Comparison of ENCODE assay signal across 24 cellular contexts in genomic region chr6:50520862-50521261, GRCh38.
"Had no signal": no experiment of that assay in that cellular context is flagged by ENCODE, and none has a peak within 500 bp of the region (broad histone marks: within the 10 kb centered on the region; RNA-seq: fewer than 3 reads in every experiment).

No MANE protein-coding gene starts in this region.

- H3K27ac ChIP-seq: brain microvascular endothelial cell, cardiac muscle cell had no signal

- H3K9me3 Mint-ChIP-seq: activated CD4-positive, alpha-beta T cell treated with anti-CD3 and anti-CD28 coated beads, Interleukin-2, amount 10 ng/mL, durations not matched to agents 24 days and 14 days; T-helper 1 cell treated with Interleukin-12 subunit alpha and Interleukin-12 subunit beta and Interleukin-4 antibody, amounts not matched to agents 30 μg/mL and 1 μg/mL, for 36 hours had no signal

- H3K27ac Mint-ChIP-seq: activated B cell treated with CpG ODN at 0.5 μM for 24 hours; activated CD4-positive, alpha-beta T cell treated with anti-CD3 and anti-CD28 coated beads, Interleukin-2, amount 10 ng/mL, durations not matched to agents 24 days and 14 days; activated CD8-positive, alpha-beta memory T cell treated with anti-CD3 and anti-CD28 coated beads, Interleukin-2, amount 10 ng/mL, durations not matched to agents 7 days and 5 days; activated naive CD4-positive, alpha-beta T cell treated with anti-CD3 and anti-CD28 coated beads for 36 hours; activated naive CD8-positive, alpha-beta T cell; activated T-helper 17 cell treated with anti-CD3 and anti-CD28 coated beads, Interleukin-2, amount 50 U/mL, for 72 hours; T-helper 1 cell treated with Interleukin-12 subunit alpha and Interleukin-12 subunit beta and Interleukin-4 antibody, amounts not matched to agents 30 μg/mL and 1 μg/mL, for 36 hours had no signal

- H3K27me3 ChIP-seq: brain microvascular endothelial cell, cardiac muscle cell had no signal

- H3K36me3 Mint-ChIP-seq: activated CD8-positive, alpha-beta memory T cell treated with anti-CD3 and anti-CD28 coated beads, Interleukin-2, amount 10 ng/mL, durations not matched to agents 7 days and 5 days; activated naive CD8-positive, alpha-beta T cell had no signal

- H3K27me3 Mint-ChIP-seq: activated B cell treated with CpG ODN at 0.5 μM for 24 hours; activated CD4-positive, alpha-beta T cell treated with anti-CD3 and anti-CD28 coated beads, Interleukin-2, amount 10 ng/mL, durations not matched to agents 24 days and 14 days; activated CD8-positive, alpha-beta memory T cell treated with anti-CD3 and anti-CD28 coated beads, Interleukin-2, amount 10 ng/mL, durations not matched to agents 7 days and 5 days; activated naive CD8-positive, alpha-beta T cell; activated T-helper 17 cell treated with anti-CD3 and anti-CD28 coated beads, Interleukin-2, amount 50 U/mL, for 72 hours had no signal

- DNase-seq: activated B cell treated with CpG ODN at 0.5 μM for 24 hours; activated CD4-positive, alpha-beta T cell treated with anti-CD3 and anti-CD28 coated beads for 1 hour; activated CD4-positive, alpha-beta T cell treated with anti-CD3 and anti-CD28 coated beads, Interleukin-2, amount 10 ng/mL, durations not matched to agents 24 days and 14 days; activated CD4-positive, alpha-beta T cell treated with anti-CD3 and anti-CD28 coated beads, Interleukin-2, amount 50 U/mL, for 48 hours; activated CD8-positive, alpha-beta memory T cell treated with anti-CD3 and anti-CD28 coated beads, Interleukin-2, amount 10 ng/mL, durations not matched to agents 7 days and 5 days; activated gamma-delta T cell; activated naive CD4-positive, alpha-beta T cell treated with anti-CD3 and anti-CD28 coated beads for 36 hours; activated T-cell treated with anti-CD3 and anti-CD28 coated beads, Interleukin-2, amount 50 U/mL, for 48 hours; brain microvascular endothelial cell; KBM-7; NCI-H1092; NCI-H1417; NCI-H1930; NCI-H345; NCI-H510A; NCI-H82; OCI-M1; RPMI8226 had no signal

- H3K4me1 Mint-ChIP-seq: activated B cell treated with CpG ODN at 0.5 μM for 24 hours; activated CD4-positive, alpha-beta T cell treated with anti-CD3 and anti-CD28 coated beads, Interleukin-2, amount 10 ng/mL, durations not matched to agents 24 days and 14 days; activated CD8-positive, alpha-beta memory T cell treated with anti-CD3 and anti-CD28 coated beads, Interleukin-2, amount 10 ng/mL, durations not matched to agents 7 days and 5 days; activated T-helper 17 cell treated with anti-CD3 and anti-CD28 coated beads, Interleukin-2, amount 50 U/mL, for 72 hours had no signal

- H3K36me3 ChIP-seq: brain microvascular endothelial cell, cardiac muscle cell had no signal

- H3K4me3 Mint-ChIP-seq: activated B cell treated with CpG ODN at 0.5 μM for 24 hours; activated CD4-positive, alpha-beta T cell treated with anti-CD3 and anti-CD28 coated beads, Interleukin-2, amount 10 ng/mL, durations not matched to agents 24 days and 14 days; activated CD8-positive, alpha-beta memory T cell treated with anti-CD3 and anti-CD28 coated beads, Interleukin-2, amount 10 ng/mL, durations not matched to agents 7 days and 5 days; activated naive CD4-positive, alpha-beta T cell treated with anti-CD3 and anti-CD28 coated beads for 36 hours; activated naive CD8-positive, alpha-beta T cell; activated T-helper 17 cell treated with anti-CD3 and anti-CD28 coated beads, Interleukin-2, amount 50 U/mL, for 72 hours; T-helper 1 cell treated with Interleukin-12 subunit alpha and Interleukin-12 subunit beta and Interleukin-4 antibody, amounts not matched to agents 30 μg/mL and 1 μg/mL, for 36 hours had no signal

- H3K4me3 ChIP-seq: cardiac muscle cell had no signal

- ATAC-seq: activated CD8-positive, alpha-beta memory T cell treated with anti-CD3 and anti-CD28 coated beads, Interleukin-2, amount 10 ng/mL, durations not matched to agents 7 days and 5 days; activated T-helper 17 cell treated with anti-CD3 and anti-CD28 coated beads, Interleukin-2, amount 50 U/mL, for 72 hours; Panc1; Right ventricle myocardium inferior had no signal
